1 cellular context compared by ENCODE assay signal in the genomic region with DNA sequence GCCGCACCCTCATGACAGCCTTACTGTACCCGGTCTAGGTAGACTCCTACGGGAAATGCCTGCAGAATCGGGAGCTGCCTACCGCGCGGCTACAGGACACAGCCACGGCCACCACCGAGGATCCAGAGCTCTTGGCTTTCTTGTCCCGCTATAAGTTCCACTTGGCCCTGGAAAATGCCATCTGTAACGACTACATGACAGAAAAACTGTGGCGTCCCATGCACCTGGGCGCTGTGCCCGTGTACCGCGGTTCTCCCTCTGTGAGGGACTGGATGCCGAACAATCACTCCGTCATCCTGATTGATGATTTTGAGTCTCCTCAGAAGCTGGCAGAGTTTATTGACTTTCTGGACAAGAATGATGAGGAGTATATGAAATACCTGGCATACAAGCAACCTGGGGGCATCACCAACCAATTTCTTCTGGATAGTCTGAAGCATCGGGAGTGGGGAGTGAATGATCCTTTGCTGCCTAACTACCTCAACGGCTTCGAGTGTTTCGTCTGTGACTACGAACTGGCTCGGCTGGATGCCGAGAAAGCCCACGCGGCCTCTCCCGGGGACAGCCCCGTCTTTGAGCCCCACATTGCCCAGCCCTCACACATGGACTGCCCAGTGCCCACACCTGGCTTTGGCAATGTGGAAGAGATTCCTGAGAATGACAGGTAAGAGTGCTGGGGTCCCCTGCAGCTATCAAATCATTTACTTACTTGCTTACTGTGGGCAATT.
A peak's percentile ranks its signal among the peaks of the same experiment; 100 is the strongest.
TF ChIP-seq lines count a peak whose summit lies in the region.

No MANE protein-coding gene starts in this region.

TF ChIP-seq in GM12878, 131 proteins besides CTCF, POLR2A, EP300 and RAD21:
- TF ChIP-seq BCL3 (IDR thresholded peaks at IDR 0.05; ENCODE audit: borderline replicate concordance, insufficient read depth, low read depth, low read length, poor library complexity, severe bottlenecking) (no peak), MTA2 (IDR thresholded peaks at IDR 0.05; ENCODE audit: low read depth) (no peak), SP1 (IDR thresholded peaks at IDR 0.05; ENCODE audit: low read depth, low read length) (no peak), TCF7 (IDR thresholded peaks at IDR 0.05; ENCODE audit: borderline replicate concordance) (no peak), PAX8 (IDR thresholded peaks at IDR 0.05) (no peak), CBX3 (IDR thresholded peaks at IDR 0.05; ENCODE audit: borderline replicate concordance, low read depth) (no peak), SPI1 (IDR thresholded peaks at IDR 0.05; ENCODE audit: borderline replicate concordance, insufficient read depth, low read depth, low read length) (no peak), IKZF2 (IDR thresholded peaks at IDR 0.05) (peak; percentile 18 to 25; a peak in 1 of 4 replicates), MYC (IDR thresholded peaks at IDR 0.05; ENCODE audit: insufficient read depth, insufficient read length, insufficient replicate concordance, low read length, severe bottlenecking) (peak; percentile 15), TCF12 (IDR thresholded peaks at IDR 0.05; ENCODE audit: low read depth, low read length) (no peak), CBX5 (IDR thresholded peaks at IDR 0.05; ENCODE audit: low read depth) (no peak), ESRRA (IDR thresholded peaks at IDR 0.05; ENCODE audit: low read length) (no peak), CHD1 (IDR thresholded peaks at IDR 0.05; ENCODE audit: low read depth, low read length) (0 out of 2 replicates have a peak, but pooled peaks have one; percentile 29), RAD51 (IDR thresholded peaks at IDR 0.05) (no peak), SRF (IDR thresholded peaks at IDR 0.05; ENCODE audit: low read depth in 2 of 2, low read length in 2 of 2) (no peak), EGR1 (IDR thresholded peaks at IDR 0.05; ENCODE audit: borderline replicate concordance in 1 of 2, low read depth in 2 of 2, low read length in 2 of 2) (no peak), MYB (IDR thresholded peaks at IDR 0.05; ENCODE audit: borderline replicate concordance, low read depth, low read length) (no peak), YY1 (IDR thresholded peaks at IDR 0.05; ENCODE audit: low read depth, low read length) (no peak), NFIC (IDR thresholded peaks at IDR 0.05; ENCODE audit: low read depth, low read length) (no peak), GABPA (IDR thresholded peaks at IDR 0.05; ENCODE audit: low read depth) (no peak), FOXK2 (IDR thresholded peaks at IDR 0.05) (no peak), ZSCAN29 (IDR thresholded peaks at IDR 0.05) (no peak), BRCA1 (IDR thresholded peaks at IDR 0.05; ENCODE audit: low read depth, low read length) (no peak), CREB1 (IDR thresholded peaks at IDR 0.05; ENCODE audit: low read depth) (no peak)
- TF ChIP-seq, protein P1, sequence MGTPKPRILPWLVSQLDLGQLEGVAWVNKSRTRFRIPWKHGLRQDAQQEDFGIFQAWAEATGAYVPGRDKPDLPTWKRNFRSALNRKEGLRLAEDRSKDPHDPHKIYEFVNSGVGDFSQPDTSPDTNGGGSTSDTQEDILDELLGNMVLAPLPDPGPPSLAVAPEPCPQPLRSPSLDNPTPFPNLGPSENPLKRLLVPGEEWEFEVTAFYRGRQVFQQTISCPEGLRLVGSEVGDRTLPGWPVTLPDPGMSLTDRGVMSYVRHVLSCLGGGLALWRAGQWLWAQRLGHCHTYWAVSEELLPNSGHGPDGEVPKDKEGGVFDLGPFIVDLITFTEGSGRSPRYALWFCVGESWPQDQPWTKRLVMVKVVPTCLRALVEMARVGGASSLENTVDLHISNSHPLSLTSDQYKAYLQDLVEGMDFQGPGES (IDR thresholded peaks at IDR 0.05), result no peak
- TF ChIP-seq, protein P2, sequence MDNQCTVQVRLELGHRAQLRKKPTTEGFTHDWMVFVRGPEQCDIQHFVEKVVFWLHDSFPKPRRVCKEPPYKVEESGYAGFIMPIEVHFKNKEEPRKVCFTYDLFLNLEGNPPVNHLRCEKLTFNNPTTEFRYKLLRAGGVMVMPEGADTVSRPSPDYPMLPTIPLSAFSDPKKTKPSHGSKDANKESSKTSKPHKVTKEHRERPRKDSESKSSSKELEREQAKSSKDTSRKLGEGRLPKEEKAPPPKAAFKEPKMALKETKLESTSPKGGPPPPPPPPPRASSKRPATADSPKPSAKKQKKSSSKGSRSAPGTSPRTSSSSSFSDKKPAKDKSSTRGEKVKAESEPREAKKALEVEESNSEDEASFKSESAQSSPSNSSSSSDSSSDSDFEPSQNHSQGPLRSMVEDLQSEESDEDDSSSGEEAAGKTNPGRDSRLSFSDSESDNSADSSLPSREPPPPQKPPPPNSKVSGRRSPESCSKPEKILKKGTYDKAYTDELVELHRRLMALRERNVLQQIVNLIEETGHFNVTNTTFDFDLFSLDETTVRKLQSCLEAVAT (IDR thresholded peaks at IDR 0.05), result 0 out of 2 replicates have a peak, but pooled peaks have one; percentile 35
- TF ChIP-seq, protein P3, sequence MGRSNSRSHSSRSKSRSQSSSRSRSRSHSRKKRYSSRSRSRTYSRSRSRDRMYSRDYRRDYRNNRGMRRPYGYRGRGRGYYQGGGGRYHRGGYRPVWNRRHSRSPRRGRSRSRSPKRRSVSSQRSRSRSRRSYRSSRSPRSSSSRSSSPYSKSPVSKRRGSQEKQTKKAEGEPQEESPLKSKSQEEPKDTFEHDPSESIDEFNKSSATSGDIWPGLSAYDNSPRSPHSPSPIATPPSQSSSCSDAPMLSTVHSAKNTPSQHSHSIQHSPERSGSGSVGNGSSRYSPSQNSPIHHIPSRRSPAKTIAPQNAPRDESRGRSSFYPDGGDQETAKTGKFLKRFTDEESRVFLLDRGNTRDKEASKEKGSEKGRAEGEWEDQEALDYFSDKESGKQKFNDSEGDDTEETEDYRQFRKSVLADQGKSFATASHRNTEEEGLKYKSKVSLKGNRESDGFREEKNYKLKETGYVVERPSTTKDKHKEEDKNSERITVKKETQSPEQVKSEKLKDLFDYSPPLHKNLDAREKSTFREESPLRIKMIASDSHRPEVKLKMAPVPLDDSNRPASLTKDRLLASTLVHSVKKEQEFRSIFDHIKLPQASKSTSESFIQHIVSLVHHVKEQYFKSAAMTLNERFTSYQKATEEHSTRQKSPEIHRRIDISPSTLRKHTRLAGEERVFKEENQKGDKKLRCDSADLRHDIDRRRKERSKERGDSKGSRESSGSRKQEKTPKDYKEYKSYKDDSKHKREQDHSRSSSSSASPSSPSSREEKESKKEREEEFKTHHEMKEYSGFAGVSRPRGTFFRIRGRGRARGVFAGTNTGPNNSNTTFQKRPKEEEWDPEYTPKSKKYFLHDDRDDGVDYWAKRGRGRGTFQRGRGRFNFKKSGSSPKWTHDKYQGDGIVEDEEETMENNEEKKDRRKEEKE (IDR thresholded peaks at IDR 0.05), result no peak
- TF ChIP-seq, protein P4, sequence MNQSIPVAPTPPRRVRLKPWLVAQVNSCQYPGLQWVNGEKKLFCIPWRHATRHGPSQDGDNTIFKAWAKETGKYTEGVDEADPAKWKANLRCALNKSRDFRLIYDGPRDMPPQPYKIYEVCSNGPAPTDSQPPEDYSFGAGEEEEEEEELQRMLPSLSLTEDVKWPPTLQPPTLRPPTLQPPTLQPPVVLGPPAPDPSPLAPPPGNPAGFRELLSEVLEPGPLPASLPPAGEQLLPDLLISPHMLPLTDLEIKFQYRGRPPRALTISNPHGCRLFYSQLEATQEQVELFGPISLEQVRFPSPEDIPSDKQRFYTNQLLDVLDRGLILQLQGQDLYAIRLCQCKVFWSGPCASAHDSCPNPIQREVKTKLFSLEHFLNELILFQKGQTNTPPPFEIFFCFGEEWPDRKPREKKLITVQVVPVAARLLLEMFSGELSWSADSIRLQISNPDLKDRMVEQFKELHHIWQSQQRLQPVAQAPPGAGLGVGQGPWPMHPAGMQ (IDR thresholded peaks at IDR 0.05; ENCODE audit: borderline replicate concordance), result no peak
- TF ChIP-seq, protein P5, sequence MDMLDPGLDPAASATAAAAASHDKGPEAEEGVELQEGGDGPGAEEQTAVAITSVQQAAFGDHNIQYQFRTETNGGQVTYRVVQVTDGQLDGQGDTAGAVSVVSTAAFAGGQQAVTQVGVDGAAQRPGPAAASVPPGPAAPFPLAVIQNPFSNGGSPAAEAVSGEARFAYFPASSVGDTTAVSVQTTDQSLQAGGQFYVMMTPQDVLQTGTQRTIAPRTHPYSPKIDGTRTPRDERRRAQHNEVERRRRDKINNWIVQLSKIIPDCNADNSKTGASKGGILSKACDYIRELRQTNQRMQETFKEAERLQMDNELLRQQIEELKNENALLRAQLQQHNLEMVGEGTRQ (IDR thresholded peaks at IDR 0.05; ENCODE audit: borderline replicate concordance, low read depth, low read length), result no peak
